ENCODE assay signal across 3 cellular contexts in genomic region chr2:7379799-7380198, GRCh38.
TF ChIP-seq lines count a peak whose summit lies in the region.

No MANE protein-coding gene starts in this region.

TF ChIP-seq in SK-N-SH, 30 proteins besides CTCF, POLR2A, EP300 and RAD21 (continued from another document):
- TF ChIP-seq ZBTB33 (IDR thresholded peaks at IDR 0.05; ENCODE audit: borderline replicate concordance, low read depth) (no peak), CHD2 (IDR thresholded peaks at IDR 0.05; ENCODE audit: low read length, partially characterized antibody) (no peak), FOXM1 (IDR thresholded peaks at IDR 0.05; ENCODE audit: low read depth) (no peak), GATA2 (CRISPR knock-in tag; IDR thresholded peaks at IDR 0.05) (no peak), POLR2AphosphoS5 (IDR thresholded peaks at IDR 0.05; ENCODE audit: low read depth, low read length) (no peak), MEF2A (IDR thresholded peaks at IDR 0.05; ENCODE audit: borderline replicate concordance, low read depth) (no peak), MXI1 (IDR thresholded peaks at IDR 0.05; ENCODE audit: low read depth, low read length) (no peak), USF2 (IDR thresholded peaks at IDR 0.05; ENCODE audit: borderline replicate concordance, low read depth, low read length) (no peak), RXRA (IDR thresholded peaks at IDR 0.05; ENCODE audit: borderline replicate concordance, low read depth) (no peak), TAF1 (IDR thresholded peaks at IDR 0.05; ENCODE audit: borderline replicate concordance, low read depth, low read length) (no peak)

TF ChIP-seq in SK-N-SH treated with all-trans-retinoic acid at 6 μM for 48 hours, 23 proteins besides CTCF, POLR2A, EP300 and RAD21 (continued from another document):
- TF ChIP-seq POU6F1 (CRISPR knock-in tag; IDR thresholded peaks at IDR 0.05; ENCODE audit: borderline replicate concordance, low read depth) = no peak
- TF ChIP-seq TSHZ2 (CRISPR knock-in tag; IDR thresholded peaks at IDR 0.05) = no peak
- no peak for TF ChIP-seq ESRRG (CRISPR knock-in tag; IDR thresholded peaks at IDR 0.05)
- TF ChIP-seq ISL1 (CRISPR knock-in tag; IDR thresholded peaks at IDR 0.05) = no peak
- no peak for TF ChIP-seq GLIS3 (CRISPR knock-in tag; IDR thresholded peaks at IDR 0.05)
- TF ChIP-seq, protein P1, sequence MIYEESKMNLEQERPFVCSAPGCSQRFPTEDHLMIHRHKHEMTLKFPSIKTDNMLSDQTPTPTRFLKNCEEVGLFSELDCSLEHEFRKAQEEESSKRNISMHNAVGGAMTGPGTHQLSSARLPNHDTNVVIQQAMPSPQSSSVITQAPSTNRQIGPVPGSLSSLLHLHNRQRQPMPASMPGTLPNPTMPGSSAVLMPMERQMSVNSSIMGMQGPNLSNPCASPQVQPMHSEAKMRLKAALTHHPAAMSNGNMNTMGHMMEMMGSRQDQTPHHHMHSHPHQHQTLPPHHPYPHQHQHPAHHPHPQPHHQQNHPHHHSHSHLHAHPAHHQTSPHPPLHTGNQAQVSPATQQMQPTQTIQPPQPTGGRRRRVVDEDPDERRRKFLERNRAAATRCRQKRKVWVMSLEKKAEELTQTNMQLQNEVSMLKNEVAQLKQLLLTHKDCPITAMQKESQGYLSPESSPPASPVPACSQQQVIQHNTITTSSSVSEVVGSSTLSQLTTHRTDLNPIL (CRISPR knock-in tag; IDR thresholded peaks at IDR 0.05; ENCODE audit: low read depth) = no peak

TF ChIP-seq in WTC11, 78 proteins besides CTCF, POLR2A, EP300 and RAD21 (continued from another document):
- TF ChIP-seq, protein P2, sequence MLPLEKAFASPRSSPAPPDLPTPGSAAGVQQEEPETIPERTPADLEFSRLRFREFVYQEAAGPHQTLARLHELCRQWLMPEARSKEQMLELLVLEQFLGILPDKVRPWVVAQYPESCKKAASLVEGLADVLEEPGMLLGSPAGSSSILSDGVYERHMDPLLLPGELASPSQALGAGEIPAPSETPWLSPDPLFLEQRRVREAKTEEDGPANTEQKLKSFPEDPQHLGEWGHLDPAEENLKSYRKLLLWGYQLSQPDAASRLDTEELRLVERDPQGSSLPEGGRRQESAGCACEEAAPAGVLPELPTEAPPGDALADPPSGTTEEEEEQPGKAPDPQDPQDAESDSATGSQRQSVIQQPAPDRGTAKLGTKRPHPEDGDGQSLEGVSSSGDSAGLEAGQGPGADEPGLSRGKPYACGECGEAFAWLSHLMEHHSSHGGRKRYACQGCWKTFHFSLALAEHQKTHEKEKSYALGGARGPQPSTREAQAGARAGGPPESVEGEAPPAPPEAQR (CRISPR knock-in tag; IDR thresholded peaks at IDR 0.05) = no peak
- TF ChIP-seq ZNF138 (CRISPR knock-in tag; conservative IDR thresholded peaks at IDR 0.05) (no peak), ZNF425 (CRISPR knock-in tag; conservative IDR thresholded peaks at IDR 0.05) (no peak), MXD4 (CRISPR knock-in tag; IDR thresholded peaks at IDR 0.05; ENCODE audit: borderline replicate concordance) (no peak), TEAD1 (CRISPR knock-in tag; IDR thresholded peaks at IDR 0.05) (no peak), SMAD4 (CRISPR knock-in tag; IDR thresholded peaks at IDR 0.05) (no peak), ZMAT4 (CRISPR knock-in tag; IDR thresholded peaks at IDR 0.05) (no peak), NR3C1 (CRISPR knock-in tag; conservative IDR thresholded peaks at IDR 0.05; ENCODE audit: low read depth) (no peak)
- TF ChIP-seq, protein P3, sequence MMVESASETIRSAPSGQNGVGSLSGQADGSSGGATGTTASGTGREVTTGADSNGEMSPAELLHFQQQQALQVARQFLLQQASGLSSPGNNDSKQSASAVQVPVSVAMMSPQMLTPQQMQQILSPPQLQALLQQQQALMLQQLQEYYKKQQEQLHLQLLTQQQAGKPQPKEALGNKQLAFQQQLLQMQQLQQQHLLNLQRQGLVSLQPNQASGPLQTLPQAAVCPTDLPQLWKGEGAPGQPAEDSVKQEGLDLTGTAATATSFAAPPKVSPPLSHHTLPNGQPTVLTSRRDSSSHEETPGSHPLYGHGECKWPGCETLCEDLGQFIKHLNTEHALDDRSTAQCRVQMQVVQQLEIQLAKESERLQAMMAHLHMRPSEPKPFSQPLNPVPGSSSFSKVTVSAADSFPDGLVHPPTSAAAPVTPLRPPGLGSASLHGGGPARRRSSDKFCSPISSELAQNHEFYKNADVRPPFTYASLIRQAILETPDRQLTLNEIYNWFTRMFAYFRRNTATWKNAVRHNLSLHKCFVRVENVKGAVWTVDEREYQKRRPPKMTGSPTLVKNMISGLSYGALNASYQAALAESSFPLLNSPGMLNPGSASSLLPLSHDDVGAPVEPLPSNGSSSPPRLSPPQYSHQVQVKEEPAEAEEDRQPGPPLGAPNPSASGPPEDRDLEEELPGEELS (CRISPR knock-in tag; IDR thresholded peaks at IDR 0.05) = no peak
